8 cellular contexts compared by ENCODE assay signal in genomic region chr13:52850396-52851152, GRCh38. TPM values are rescaled to one million over a fixed set of nuclear protein-coding genes. Genes with fewer than 3 reads are reported as not detected.
DNase-seq lines count a peak whose midpoint lies in the region; ATAC-seq and TF ChIP-seq lines count a peak whose summit lies in the region.

No MANE protein-coding gene starts in this region.

- H3K79me2 ChIP-seq in hepatocyte = no peaks in the 10 kb centered on the region

- TF ChIP-seq POLR2A in prostate gland (IDR thresholded peaks at IDR 0.05) = no peak

- intact Hi-C loops in prostate gland (cut with DNase I) = no loop called here

- ATAC-seq in GM18909 (IDR thresholded peaks at IDR 0.05; ENCODE audit: poor library complexity, unreplicated experiment) (peak; percentile 55), HG03342 (IDR thresholded peaks at IDR 0.05; ENCODE audit: unreplicated experiment) (peak; percentile 58)

- H2AFZ ChIP-seq in hepatocyte = peak overlapping the region; percentile 84

- TF ChIP-seq CTCF in hepatocyte (IDR thresholded peaks at IDR 0.05; ENCODE audit: poor library complexity) = peak; percentile 11
- no peak for TF ChIP-seq CTCF in prostate gland (IDR thresholded peaks at IDR 0.05)

- H3K36me3 ChIP-seq in hepatocyte (replicated peaks; ENCODE audit: insufficient read depth, low read depth) (no peaks in the 10 kb centered on the region), prostate gland (no peaks in the 10 kb centered on the region)

- H3K4me3 ChIP-seq in hepatocyte (peak overlapping the region; percentile 64), prostate gland (peak overlapping the region; percentile 34 to 42)

- DNase-seq in CD1c-positive myeloid dendritic cell (ENCODE audit: extremely low spot score) = peak; percentile 67
- peak; percentile 43 for DNase-seq in NCI-H82 treated with DMSO at 0.1 percent for 48 hours (lab: John Stamatoyannopoulos, UW; ENCODE audit: unreplicated experiment)
- peak; percentile 88 for DNase-seq in astrocyte of the hippocampus (ENCODE audit: low read depth, low spot score)
- DNase-seq in hepatocyte (ENCODE audit: low spot score) = peak; percentile 91
- no peak for DNase-seq in prostate gland (ENCODE audit: low spot score)
- no peak for DNase-seq in dedifferentiated amniotic fluid mesenchymal stem cell (ENCODE audit: extremely low spot score)

- H3K27ac ChIP-seq in hepatocyte (peak overlapping the region; percentile 94), prostate gland (peak overlapping the region in 1 of 2 donors; percentile 17)

- H3K9me2 ChIP-seq in hepatocyte (replicated peaks; ENCODE audit: insufficient read depth) = no peaks in the 10 kb centered on the region

- no peaks in the 10 kb centered on the region for H4K20me1 ChIP-seq in hepatocyte (ENCODE audit: insufficient read depth, poor library complexity, severe bottlenecking)

- 2% methylated on average over 43 of the region's 47 CpGs for WGBS in hepatocyte (ENCODE audit: low lambda C conversion rate, missing lambda C conversion rate)
- under 1% methylated on average over 47 of the region's 47 CpGs for WGBS in prostate gland

- H3K9me3 ChIP-seq in hepatocyte (ENCODE audit: low read depth) (no peaks in the 10 kb centered on the region), prostate gland (no peaks in the 10 kb centered on the region)

- H3K27me3 ChIP-seq in hepatocyte (peaks cover 50% of the 10 kb centered on the region), prostate gland (replicated peaks; ENCODE audit: insufficient read depth) (peaks cover 31% of the 10 kb centered on the region)

- peak overlapping the region; percentile 95 for H3K4me2 ChIP-seq in hepatocyte

- H3K4me1 ChIP-seq in hepatocyte (ENCODE audit: insufficient read depth) (peaks cover 13% of the 10 kb centered on the region), prostate gland (replicated peaks) (peaks cover 3% of the 10 kb centered on the region)

RNA-seq across cellular contexts. Expression of gene PCDH8, which starts 2.1 kb away (rescaled TPM):
- total RNA-seq in hepatocyte = 0.37 TPM in 1 of 2 replicates, not detected in the other
- polyA plus RNA-seq in hepatocyte = 0.19 and 0.85 TPM in 2 replicates
- total RNA-seq in prostate gland = 1 to 10 TPM; 6.0 to 9.5 TPM

Comparison
In these comparisons a context has a peak if more than half of its experiments do, and no peak if none do; other contexts are left out.
1. DNase-seq: peak in CD1c-positive myeloid dendritic cell (single experiment), NCI-H82 treated with DMSO at 0.1 percent for 48 hours (single experiment), astrocyte of the hippocampus (single experiment) and hepatocyte (single experiment); none in prostate gland (single experiment) and dedifferentiated amniotic fluid mesenchymal stem cell (single experiment).